Comparison of ENCODE assay signal across 21 cellular contexts in the genomic region with DNA sequence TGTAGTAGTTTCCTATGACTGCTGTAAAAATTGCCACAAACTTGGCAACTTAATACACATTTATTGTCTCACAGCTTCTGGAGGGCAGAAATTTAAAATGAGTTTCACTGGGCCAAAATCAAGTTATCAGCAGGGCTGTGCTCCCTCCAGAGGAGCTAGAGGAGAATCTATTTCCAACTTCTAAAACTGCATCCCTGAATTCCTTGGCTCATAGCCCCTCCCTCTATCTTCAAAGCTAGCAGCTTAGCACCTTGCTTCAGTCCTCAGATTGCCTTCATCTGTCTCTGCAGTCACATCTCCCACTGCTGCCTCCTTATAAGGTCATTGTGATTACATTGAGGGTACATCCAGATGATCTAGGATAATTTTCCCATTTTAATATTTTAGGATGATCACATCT. TPM values are rescaled to one million over a fixed set of nuclear protein-coding genes. Genes with fewer than 3 reads are reported as not detected.
DNase-seq lines count a peak whose midpoint lies in the region; ATAC-seq and TF ChIP-seq lines count a peak whose summit lies in the region.
"Had no signal": no experiment of that assay in that cellular context is flagged by ENCODE, and none has a peak within 500 bp of the region (broad histone marks: within the 10 kb centered on the region; RNA-seq: fewer than 3 reads in every experiment).

No MANE protein-coding gene starts in this region.

- no peaks in the 10 kb centered on the region for H4K20me1 ChIP-seq in GM23338 (replicated peaks; ENCODE audit: insufficient read depth)

- peak; percentile 47 for DNase-seq in GM23338 (ENCODE audit: low spot score)
- no peak for DNase-seq in WTC11 (ENCODE audit: low spot score)
- DNase-seq in fibroblast of the aortic adventitia (ENCODE audit: low read depth), result peak; percentile 5
- DNase-seq in NCI-H1092 treated with DMSO at 0.1 percent for 48 hours (lab: John Stamatoyannopoulos, UW), result no peak
- DNase-seq in NCI-H2171 treated with DMSO at 0.1 percent for 48 hours (lab: John Stamatoyannopoulos, UW), result no peak
- DNase-seq in NCI-H524 (lab: John Stamatoyannopoulos, UW), result no peak
- DNase-seq: 8988T; C1 segment of cervical spinal cord; Calu3; CD4-positive, alpha-beta memory T cell; COR-L47; DMS53; DMS79 treated with DMSO at 0.1 percent for 48 hours; GF-D8; H7; HCEC 1CT had no signal

- ATAC-seq in GM23338 (peak; percentile 30; the same call in 1 of the 3 replicates), WTC11 (peak; percentile 78), HG02981 (IDR thresholded peaks at IDR 0.05; ENCODE audit: unreplicated experiment) (no peak)
- ATAC-seq: A549 had no signal

- no peak overlapping the region for H3K4me3 Mint-ChIP-seq in GM23338
- no peak overlapping the region for H3K4me3 Mint-ChIP-seq in WTC11
- H3K4me3 Mint-ChIP-seq: CD4-positive, alpha-beta memory T cell had no signal

- H3K4me1 Mint-ChIP-seq in GM23338, result peaks cover 25% of the 10 kb centered on the region
- peaks cover 32% of the 10 kb centered on the region for H3K4me1 Mint-ChIP-seq in WTC11

- H3K36me3 ChIP-seq in GM23338 (ENCODE audit: insufficient read depth), result no peaks in the 10 kb centered on the region

- H3K27me3 Mint-ChIP-seq in GM23338 (ENCODE audit: insufficient read depth, low read depth, poor library complexity), result peaks cover 2% of the 10 kb centered on the region
- peaks cover 11% of the 10 kb centered on the region for H3K27me3 Mint-ChIP-seq in WTC11 (ENCODE audit: low read depth)
- H3K27me3 Mint-ChIP-seq: CD4-positive, alpha-beta memory T cell had no signal

- no peaks in the 10 kb centered on the region for H3K27me3 ChIP-seq in GM23338 (ENCODE audit: insufficient read depth)

- no peak for TF ChIP-seq CTCF in GM23338 (conservative IDR thresholded peaks at IDR 0.05; ENCODE audit: low read depth in 2 of 2)
- TF ChIP-seq CTCF in WTC11 (IDR thresholded peaks at IDR 0.05), result no peak
- no peak for TF ChIP-seq CTCF in fibroblast of the aortic adventitia (IDR thresholded peaks at IDR 0.05; ENCODE audit: insufficient read depth, low read length)

- no peak overlapping the region for H3K4me2 ChIP-seq in GM23338
- H3K4me2 ChIP-seq: A549 had no signal

- peaks cover 29% of the 10 kb centered on the region for H3K4me1 ChIP-seq in GM23338 (ENCODE audit: insufficient read depth)
- H3K4me1 ChIP-seq: A549 had no signal

- CTCF ChIA-PET in WTC11 (lab: Charles Lee), result interaction anchor here (0.7 to 1.5 kb wide), 2 partner anchors 21 to 535 kb away, joined by 3 to 6 read pairs; no protein-coding TSS in a partner anchor

- H3K36me3 Mint-ChIP-seq in GM23338 (ENCODE audit: low read depth) (no peaks in the 10 kb centered on the region), WTC11 (no peaks in the 10 kb centered on the region)
- H3K36me3 Mint-ChIP-seq: CD4-positive, alpha-beta memory T cell had no signal

- no peaks in the 10 kb centered on the region for H3K9me3 Mint-ChIP-seq in GM23338
- H3K9me3 Mint-ChIP-seq in WTC11, result no peaks in the 10 kb centered on the region
- H3K9me3 Mint-ChIP-seq: CD4-positive, alpha-beta memory T cell had no signal

- H2AFZ ChIP-seq in GM23338, result peak overlapping the region; percentile 45; the same call in 1 of the 2 replicates

- H3K27ac Mint-ChIP-seq in GM23338 (no peak overlapping the region), WTC11 (no peak overlapping the region)

- peaks cover 3% of the 10 kb centered on the region; the same call in 1 of the 2 replicates for H3K9me2 ChIP-seq in GM23338 (ENCODE audit: insufficient read depth)

- no peaks in the 10 kb centered on the region for H3F3A ChIP-seq in GM23338 (replicated peaks; ENCODE audit: low read depth)

- POLR2A ChIA-PET in WTC11 (lab: Charles Lee), result no interaction called here

- no peaks in the 10 kb centered on the region for H3K79me2 ChIP-seq in GM23338 (replicated peaks; ENCODE audit: insufficient read depth)

- H3K27ac ChIP-seq in GM23338 (ENCODE audit: low read depth), result no peak overlapping the region
- H3K27ac ChIP-seq: A549 had no signal

- H3K4me3 ChIP-seq in GM23338, result no peak overlapping the region
- H3K4me3 ChIP-seq in fibroblast of the aortic adventitia (ENCODE audit: low read depth, low read length), result no peak overlapping the region
- H3K4me3 ChIP-seq: A549 had no signal

TF ChIP-seq in GM23338, 12 proteins besides CTCF, POLR2A, EP300 and RAD21 (continues in another document):
- TF ChIP-seq ZNF331 (CRISPR knock-in tag; IDR thresholded peaks at IDR 0.05; ENCODE audit: low read depth) (no peak), POLR2AphosphoS5 (IDR thresholded peaks at IDR 0.05; ENCODE audit: low read depth) (no peak), STAT1 (IDR thresholded peaks at IDR 0.05; ENCODE audit: unreplicated experiment) (no peak), NANOG (IDR thresholded peaks at IDR 0.05; ENCODE audit: borderline replicate concordance) (no peak), ZNF114 (CRISPR knock-in tag; IDR thresholded peaks at IDR 0.05) (no peak)
- TF ChIP-seq, protein P1, sequence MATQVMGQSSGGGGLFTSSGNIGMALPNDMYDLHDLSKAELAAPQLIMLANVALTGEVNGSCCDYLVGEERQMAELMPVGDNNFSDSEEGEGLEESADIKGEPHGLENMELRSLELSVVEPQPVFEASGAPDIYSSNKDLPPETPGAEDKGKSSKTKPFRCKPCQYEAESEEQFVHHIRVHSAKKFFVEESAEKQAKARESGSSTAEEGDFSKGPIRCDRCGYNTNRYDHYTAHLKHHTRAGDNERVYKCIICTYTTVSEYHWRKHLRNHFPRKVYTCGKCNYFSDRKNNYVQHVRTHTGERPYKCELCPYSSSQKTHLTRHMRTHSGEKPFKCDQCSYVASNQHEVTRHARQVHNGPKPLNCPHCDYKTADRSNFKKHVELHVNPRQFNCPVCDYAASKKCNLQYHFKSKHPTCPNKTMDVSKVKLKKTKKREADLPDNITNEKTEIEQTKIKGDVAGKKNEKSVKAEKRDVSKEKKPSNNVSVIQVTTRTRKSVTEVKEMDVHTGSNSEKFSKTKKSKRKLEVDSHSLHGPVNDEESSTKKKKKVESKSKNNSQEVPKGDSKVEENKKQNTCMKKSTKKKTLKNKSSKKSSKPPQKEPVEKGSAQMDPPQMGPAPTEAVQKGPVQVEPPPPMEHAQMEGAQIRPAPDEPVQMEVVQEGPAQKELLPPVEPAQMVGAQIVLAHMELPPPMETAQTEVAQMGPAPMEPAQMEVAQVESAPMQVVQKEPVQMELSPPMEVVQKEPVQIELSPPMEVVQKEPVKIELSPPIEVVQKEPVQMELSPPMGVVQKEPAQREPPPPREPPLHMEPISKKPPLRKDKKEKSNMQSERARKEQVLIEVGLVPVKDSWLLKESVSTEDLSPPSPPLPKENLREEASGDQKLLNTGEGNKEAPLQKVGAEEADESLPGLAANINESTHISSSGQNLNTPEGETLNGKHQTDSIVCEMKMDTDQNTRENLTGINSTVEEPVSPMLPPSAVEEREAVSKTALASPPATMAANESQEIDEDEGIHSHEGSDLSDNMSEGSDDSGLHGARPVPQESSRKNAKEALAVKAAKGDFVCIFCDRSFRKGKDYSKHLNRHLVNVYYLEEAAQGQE (IDR thresholded peaks at IDR 0.05; ENCODE audit: unreplicated experiment), result no peak

TF ChIP-seq in WTC11, 78 proteins besides CTCF, POLR2A, EP300 and RAD21 (continues in another document):
- TF ChIP-seq, protein P2, sequence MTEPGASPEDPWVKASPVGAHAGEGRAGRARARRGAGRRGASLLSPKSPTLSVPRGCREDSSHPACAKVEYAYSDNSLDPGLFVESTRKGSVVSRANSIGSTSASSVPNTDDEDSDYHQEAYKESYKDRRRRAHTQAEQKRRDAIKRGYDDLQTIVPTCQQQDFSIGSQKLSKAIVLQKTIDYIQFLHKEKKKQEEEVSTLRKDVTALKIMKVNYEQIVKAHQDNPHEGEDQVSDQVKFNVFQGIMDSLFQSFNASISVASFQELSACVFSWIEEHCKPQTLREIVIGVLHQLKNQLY (CRISPR knock-in tag; IDR thresholded peaks at IDR 0.05), result no peak
- TF ChIP-seq ESRRA (CRISPR knock-in tag; IDR thresholded peaks at IDR 0.05; ENCODE audit: borderline replicate concordance), result no peak
- no peak for TF ChIP-seq SMAD4 (CRISPR knock-in tag; IDR thresholded peaks at IDR 0.05)
- TF ChIP-seq, protein P3, sequence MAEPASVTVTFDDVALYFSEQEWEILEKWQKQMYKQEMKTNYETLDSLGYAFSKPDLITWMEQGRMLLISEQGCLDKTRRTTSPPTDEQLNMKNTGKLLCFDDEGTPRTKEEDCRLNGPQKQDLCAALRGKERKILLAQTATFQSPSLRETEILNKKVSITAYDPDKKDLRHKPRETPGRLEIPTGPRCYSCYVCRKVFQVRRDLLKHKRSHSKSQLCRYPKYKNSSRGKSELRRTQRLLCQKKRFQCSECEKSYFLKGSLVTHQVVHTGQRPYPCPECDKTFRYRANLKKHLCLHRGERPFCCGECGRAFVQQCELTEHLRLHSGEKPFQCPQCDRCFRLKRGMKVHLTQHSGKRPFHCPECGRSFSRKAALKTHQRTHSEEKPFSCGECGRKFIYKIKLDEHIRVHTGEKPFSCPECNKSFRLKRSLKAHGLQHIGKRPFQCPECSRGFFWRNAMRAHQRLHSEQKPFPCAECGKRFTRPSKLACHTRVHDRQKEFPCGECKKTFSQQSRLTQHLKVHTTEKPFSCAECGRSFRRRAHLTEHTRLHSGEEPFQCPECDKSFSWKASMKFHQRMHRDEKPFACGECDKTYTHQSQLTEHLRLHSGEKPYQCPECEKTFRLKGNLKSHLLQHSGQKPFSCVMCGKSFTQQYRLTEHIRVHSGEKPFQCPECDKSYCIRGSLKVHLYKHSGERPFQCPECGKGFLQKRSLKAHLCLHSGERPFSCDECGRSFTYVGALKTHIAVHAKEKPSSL (CRISPR knock-in tag; conservative IDR thresholded peaks at IDR 0.05), result no peak
- TF ChIP-seq NR3C1 (CRISPR knock-in tag; conservative IDR thresholded peaks at IDR 0.05; ENCODE audit: low read depth), result no peak
- TF ChIP-seq, protein P4, sequence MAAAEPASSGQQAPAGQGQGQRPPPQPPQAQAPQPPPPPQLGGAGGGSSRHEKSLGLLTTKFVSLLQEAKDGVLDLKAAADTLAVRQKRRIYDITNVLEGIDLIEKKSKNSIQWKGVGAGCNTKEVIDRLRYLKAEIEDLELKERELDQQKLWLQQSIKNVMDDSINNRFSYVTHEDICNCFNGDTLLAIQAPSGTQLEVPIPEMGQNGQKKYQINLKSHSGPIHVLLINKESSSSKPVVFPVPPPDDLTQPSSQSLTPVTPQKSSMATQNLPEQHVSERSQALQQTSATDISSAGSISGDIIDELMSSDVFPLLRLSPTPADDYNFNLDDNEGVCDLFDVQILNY (CRISPR knock-in tag; IDR thresholded peaks at IDR 0.05), result no peak

RNA-seq across cellular contexts. Expression of a gene that starts 17.8 kb away (rescaled TPM):
- total RNA-seq in GM23338 (2014; rRNA removed; shearing (Covaris generic)), result 0.35 and 0.97 TPM in 2 replicates
- 0.31 and 0.50 TPM in 2 replicates for polyA plus RNA-seq in GM23338 (2016; fragmentation: Nextera tagmentation; extraction: Ambion mirVana)
- 0.05 to 0.18 TPM (median 0.15 TPM) in 3 replicates for total RNA-seq in WTC11 (2021)
- 0.18 TPM in 1 of 2 replicates, not detected in the other for total RNA-seq in fibroblast of the aortic adventitia (ENCODE audit: low replicate concordance)
- total RNA-seq: Calu3; CD4-positive, alpha-beta memory T cell; Daoy; G401; H7 had no signal
- polyA plus RNA-seq: A549; BJ; CD4-positive, alpha-beta memory T cell had no signal

Comparison
In these comparisons a context has a peak if more than half of its experiments do, and no peak if none do; other contexts are left out.
1. DNase-seq: peak in GM23338 (single experiment) and fibroblast of the aortic adventitia (single experiment); none in WTC11 (single experiment), NCI-H1092 treated with DMSO at 0.1 percent for 48 hours (single experiment), NCI-H2171 treated with DMSO at 0.1 percent for 48 hours (single experiment) and NCI-H524 (0 of 2).